ENCODE assay signal across 1 cellular context in genomic region chr4:56445699-56446098, GRCh38.
TF ChIP-seq lines count a peak whose summit lies in the region.

No MANE protein-coding gene starts in this region.

TF ChIP-seq in GM12878, 131 proteins besides CTCF, POLR2A, EP300 and RAD21:
- TF ChIP-seq MLLT1 (IDR thresholded peaks at IDR 0.05) (no peak), ZNF687 (IDR thresholded peaks at IDR 0.05) (no peak), NR2C1 (IDR thresholded peaks at IDR 0.05) (no peak), SPI1 (IDR thresholded peaks at IDR 0.05; ENCODE audit: borderline replicate concordance, insufficient read depth, low read depth, low read length) (no peak), WRNIP1 (IDR thresholded peaks at IDR 0.05; ENCODE audit: borderline replicate concordance, low read depth, low read length) (no peak), FOXK2 (IDR thresholded peaks at IDR 0.05) (no peak), MAX (IDR thresholded peaks at IDR 0.05; ENCODE audit: low read depth, low read length) (no peak), MTA3 (IDR thresholded peaks at IDR 0.05; ENCODE audit: borderline replicate concordance, low read length) (no peak), SP1 (IDR thresholded peaks at IDR 0.05; ENCODE audit: low read depth, low read length) (no peak), POU2F2 (IDR thresholded peaks at IDR 0.05; ENCODE audit: borderline replicate concordance, low read depth, low read length) (no peak), BCL11A (IDR thresholded peaks at IDR 0.05; ENCODE audit: low read depth, low read length) (no peak), ASH2L (IDR thresholded peaks at IDR 0.05; ENCODE audit: borderline replicate concordance, low read depth) (no peak), STAT1 (conservative IDR thresholded peaks at IDR 0.05) (no peak), BHLHE40 (IDR thresholded peaks at IDR 0.05; ENCODE audit: borderline replicate concordance in 1 of 2, low read depth in 2 of 2, low read length in 1 of 2) (no peak), SMAD1 (IDR thresholded peaks at IDR 0.05; ENCODE audit: low read depth, partially characterized antibody) (no peak), HDGF (IDR thresholded peaks at IDR 0.05) (no peak), HDAC6 (IDR thresholded peaks at IDR 0.05; ENCODE audit: unreplicated experiment) (no peak), ZBTB40 (IDR thresholded peaks at IDR 0.05; ENCODE audit: borderline replicate concordance) (no peak), RB1 (IDR thresholded peaks at IDR 0.05; ENCODE audit: borderline replicate concordance) (no peak), CEBPB (IDR thresholded peaks at IDR 0.05; ENCODE audit: borderline replicate concordance in 1 of 2, low read depth in 2 of 2, low read length in 2 of 2) (no peak)
